In the genomic region with DNA sequence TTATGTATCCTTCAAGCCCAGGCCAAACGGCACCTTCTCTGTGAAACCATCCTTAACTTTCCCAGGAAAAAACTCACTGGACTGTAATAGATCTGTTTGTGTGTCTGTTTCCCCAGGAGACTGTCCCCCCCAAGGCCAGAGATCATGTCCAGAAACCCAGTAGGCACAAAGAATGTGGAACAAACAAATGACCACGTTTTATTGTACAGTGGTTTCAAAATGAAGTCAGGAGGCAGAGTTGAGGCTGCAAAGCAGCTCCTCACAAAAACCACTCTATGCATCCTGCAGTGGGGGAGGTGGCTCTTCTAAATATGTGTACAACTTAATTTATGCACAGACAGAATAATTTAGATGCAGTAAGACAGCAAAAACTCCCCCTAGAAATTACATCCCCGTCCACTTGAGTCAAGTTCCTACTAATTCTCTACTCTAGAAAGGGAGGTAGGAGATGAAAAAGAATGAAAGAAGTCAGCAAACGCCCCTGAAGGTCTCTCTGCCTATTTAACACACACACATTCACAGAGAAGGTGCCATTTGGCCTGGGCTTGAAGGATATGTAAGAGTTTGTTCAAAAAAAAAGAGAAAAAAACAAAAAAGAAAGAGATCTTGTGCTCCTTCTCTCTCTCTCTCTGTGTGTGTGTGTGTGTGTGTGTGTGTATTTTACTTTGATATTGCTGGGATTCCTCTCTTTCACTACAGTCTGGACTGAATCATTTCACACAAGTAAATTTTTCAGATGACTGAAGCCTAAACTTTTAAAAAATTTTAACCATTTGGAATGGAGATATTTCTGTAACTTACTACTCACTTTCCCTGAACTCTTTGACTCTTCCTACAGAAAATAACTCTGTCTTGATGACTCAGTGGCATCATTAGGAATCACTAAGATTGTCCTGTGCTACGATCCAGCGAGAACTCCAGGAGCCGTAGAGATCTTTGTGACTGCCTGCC, we compare ENCODE assay signal across 8 cellular contexts. TPM values are rescaled to one million over a fixed set of nuclear protein-coding genes. Genes with fewer than 3 reads are reported as not detected.
DNase-seq lines count a peak whose midpoint lies in the region; ATAC-seq and TF ChIP-seq lines count a peak whose summit lies in the region.

No MANE protein-coding gene starts in this region.

- peak overlapping the region; percentile 40; the same call in 1 of the 2 replicates for H3K9ac ChIP-seq in KMS-11

- H3K4me3 Mint-ChIP-seq in CD4-positive, alpha-beta T cell: peak overlapping the region; percentile 47
- no peak overlapping the region for H3K4me3 Mint-ChIP-seq in glutamatergic neuron (ENCODE audit: unreplicated experiment)

- no peaks in the 10 kb centered on the region for H3K27me3 ChIP-seq in CD4-positive, alpha-beta T cell (ENCODE audit: control insufficient read depth, insufficient read depth, low read length)
- H3K27me3 ChIP-seq in KMS-11 (ENCODE audit: insufficient read depth, low read depth): no peaks in the 10 kb centered on the region

- peak in 1 of 10 experiments; percentile 12 for DNase-seq in CD4-positive, alpha-beta T cell
- no peak for DNase-seq in glutamatergic neuron
- DNase-seq in H4 (ENCODE audit: low spot score): no peak
- DNase-seq in 8988T: no peak
- no peak for DNase-seq in NCI-H2029 treated with DMSO at 0.1 percent for 48 hours (lab: John Stamatoyannopoulos, UW)
- DNase-seq in DMS53 treated with DMSO at 0.1 percent for 48 hours (lab: John Stamatoyannopoulos, UW; ENCODE audit: unreplicated experiment): no peak

- peaks cover 63% of the 10 kb centered on the region for H3K4me1 ChIP-seq in KMS-11 (ENCODE audit: low read depth, poor library complexity, severe bottlenecking)

- peaks cover 75% of the 10 kb centered on the region; the same call in 1 of the 2 replicates for H3K79me2 ChIP-seq in KMS-11 (ENCODE audit: insufficient read depth, low read depth)

- H3K4me2 ChIP-seq in KMS-11: peak overlapping the region; percentile 91

- POLR2A ChIA-PET in CD4-positive, alpha-beta T cell (lab: Charles Lee): interaction anchor here (0.7 to 2.8 kb wide), 6 partner anchors 8 to 66 kb away, joined by 3 to 31 read pairs (median 14); a partner anchor contains a TSS

- no peak overlapping the region for H3K27ac ChIP-seq in CD4-positive, alpha-beta T cell (ENCODE audit: low read depth, low read length)
- peak overlapping the region; percentile 82 for H3K27ac ChIP-seq in KMS-11

- H4K20me1 ChIP-seq in KMS-11 (ENCODE audit: insufficient read depth): no peaks in the 10 kb centered on the region

- H3K36me3 Mint-ChIP-seq in CD4-positive, alpha-beta T cell (ENCODE audit: low read depth): peaks cover 56% of the 10 kb centered on the region
- H3K36me3 Mint-ChIP-seq in glutamatergic neuron (ENCODE audit: unreplicated experiment): no peaks in the 10 kb centered on the region

- no peaks in the 10 kb centered on the region for H3K27me3 Mint-ChIP-seq in CD4-positive, alpha-beta T cell
- peaks cover 2% of the 10 kb centered on the region for H3K27me3 Mint-ChIP-seq in glutamatergic neuron (ENCODE audit: unreplicated experiment)

- H3K27ac Mint-ChIP-seq in CD4-positive, alpha-beta T cell: peak overlapping the region; percentile 94
- H3K27ac Mint-ChIP-seq in glutamatergic neuron (ENCODE audit: unreplicated experiment): peak overlapping the region; percentile 20

- peak overlapping the region; percentile 42 for H2AFZ ChIP-seq in KMS-11 (ENCODE audit: low read depth)

- H3K4me3 ChIP-seq in KMS-11 (IDR thresholded peaks at IDR 0.05; ENCODE audit: insufficient read depth, low read depth, low read length): no peak overlapping the region

- peaks cover 78% of the 10 kb centered on the region for H3K4me1 Mint-ChIP-seq in CD4-positive, alpha-beta T cell (ENCODE audit: low read depth)
- peaks cover 19% of the 10 kb centered on the region for H3K4me1 Mint-ChIP-seq in glutamatergic neuron (ENCODE audit: low read depth, unreplicated experiment)

- TF ChIP-seq CTCF in CD4-positive, alpha-beta T cell (IDR thresholded peaks at IDR 0.05): no peak
- TF ChIP-seq CTCF in KMS-11 (conservative IDR thresholded peaks at IDR 0.05; ENCODE audit: low read depth, low read length) (no peak), glutamatergic neuron (IDR thresholded peaks at IDR 0.05; ENCODE audit: partially characterized antibody, unreplicated experiment) (no peak)

- ATAC-seq in CD4-positive, alpha-beta T cell (ENCODE audit: poor library complexity): peak; percentile 69
- peak; percentile 63 for ATAC-seq in GM19467 (IDR thresholded peaks at IDR 0.05; ENCODE audit: unreplicated experiment)

- intact Hi-C loops in CD4-positive, alpha-beta T cell (cut with DNase I, micrococcal nuclease): loop anchor here in 1 of 2 experiments (2.0 kb wide), 1 partner anchor 17 kb away; no protein-coding TSS in a partner anchor

- H3K36me3 ChIP-seq in KMS-11 (ENCODE audit: insufficient read depth): no peaks in the 10 kb centered on the region

- CTCF ChIA-PET in CD4-positive, alpha-beta T cell (lab: Charles Lee): interaction anchor here (2.3 to 4.9 kb wide), 2 partner anchors 17 to 18 kb away, joined by 10 to 26 read pairs; no protein-coding TSS in a partner anchor

- H3K9me3 Mint-ChIP-seq in CD4-positive, alpha-beta T cell: no peaks in the 10 kb centered on the region
- H3K9me3 Mint-ChIP-seq in glutamatergic neuron (ENCODE audit: unreplicated experiment): peaks cover 4% of the 10 kb centered on the region

- no peaks in the 10 kb centered on the region for H3K9me3 ChIP-seq in CD4-positive, alpha-beta T cell (ENCODE audit: control insufficient read depth, low read length)

RNA-seq across cellular contexts. Expression of a gene that starts 19.5 kb away (rescaled TPM):
- total RNA-seq in CD4-positive, alpha-beta T cell: 10 to 100 TPM; 40.1 to 40.3 TPM
- total RNA-seq in glutamatergic neuron (ENCODE audit: unreplicated experiment): 6.8 TPM
- total RNA-seq in H4 (2014; rRNA removed; shearing (Covaris generic)): 2.7 and 2.9 TPM in 2 replicates
